Comparison of ENCODE assay signal across 28 cellular contexts in the genomic region with DNA sequence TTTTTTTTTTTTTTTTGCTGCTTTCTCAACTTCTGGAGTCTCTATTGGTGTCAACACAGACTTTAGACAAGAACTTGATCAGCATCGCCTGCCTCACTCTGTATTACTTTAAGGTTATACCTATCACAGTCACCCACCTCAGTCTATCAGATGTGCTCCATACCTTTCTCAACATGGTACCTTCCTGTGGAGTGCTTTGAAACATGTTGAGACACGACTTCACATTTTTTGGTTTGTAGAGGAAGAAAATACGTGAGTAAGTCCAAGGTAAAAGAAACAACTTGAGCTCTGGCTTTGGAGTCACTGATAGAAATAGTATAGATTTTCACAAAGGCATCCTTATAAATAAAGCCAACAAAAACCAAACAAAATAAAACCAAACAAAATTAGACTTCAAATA.
"Had no signal": no experiment of that assay in that cellular context is flagged by ENCODE, and none has a peak within 500 bp of the region (broad histone marks: within the 10 kb centered on the region; RNA-seq: fewer than 3 reads in every experiment).

No MANE protein-coding gene starts in this region.

- H3K9me3 ChIP-seq: gastrocnemius medialis, lower lobe of right lung, neutrophil, sigmoid colon, testis, tibial artery had no signal

- H3K4me3 ChIP-seq: coronary artery, gastrocnemius medialis, lower lobe of right lung, sigmoid colon, testis, tibial artery had no signal

- DNase-seq: dermis blood vessel endothelial cell; effector memory CD8-positive, alpha-beta T cell; gastrocnemius medialis; head of caudate nucleus; hippocampal formation; islet precursor cell; kidney glomerular epithelial cell; left colon; left ventricle myocardium superior; lower lobe of right lung; naive B cell; sigmoid colon; stimulated activated CD4-positive, alpha-beta T cell treated with anti-CD3 and anti-CD28 coated beads, Interleukin-2, amount 100 ng/mL, for 24 hours; stimulated activated CD4-positive, alpha-beta T cell treated with anti-CD3 and anti-CD28 coated beads, Interleukin-4, amount 100 ng/mL, for 24 hours; stimulated activated naive CD8-positive, alpha-beta T cell treated with anti-CD3 and anti-CD28 coated beads, Interleukin-15, Interleukin-2, amounts not matched to agents 100 U/mL and 50 U/mL, for 24 hours; substantia nigra; testis; tibial artery had no signal

- H3K4me1 ChIP-seq: gastrocnemius medialis, lower lobe of right lung, parathyroid adenoma, testis had no signal

- H3K4me1 Mint-ChIP-seq: central memory CD8-positive, alpha-beta T cell; memory B cell; naive B cell; stimulated activated effector memory CD8-positive, alpha-beta T cell treated with anti-CD3 and anti-CD28 coated beads, Interleukin-12 subunit alpha, Interleukin-12 subunit beta, amount 100 ng/mL, for 72 hours had no signal

- H3K36me3 ChIP-seq: gastrocnemius medialis, lower lobe of right lung, neutrophil, sigmoid colon, tibial artery had no signal

- H3K9me3 Mint-ChIP-seq: central memory CD8-positive, alpha-beta T cell; effector memory CD8-positive, alpha-beta T cell; memory B cell; stimulated activated effector memory CD8-positive, alpha-beta T cell treated with anti-CD3 and anti-CD28 coated beads, Interleukin-12 subunit alpha, Interleukin-12 subunit beta, amount 100 ng/mL, for 72 hours; type B pancreatic cell had no signal

- H3K27me3 ChIP-seq: gastrocnemius medialis, neutrophil, sigmoid colon, testis, tibial artery had no signal

- H3K36me3 Mint-ChIP-seq: stimulated activated effector memory CD8-positive, alpha-beta T cell treated with anti-CD3 and anti-CD28 coated beads, Interleukin-12 subunit alpha, Interleukin-12 subunit beta, amount 100 ng/mL, for 72 hours; type B pancreatic cell had no signal

- H3K27ac Mint-ChIP-seq: effector memory CD8-positive, alpha-beta T cell; memory B cell; naive B cell; natural killer cell treated with Interleukin-12 subunit alpha and Interleukin-12 subunit beta and Interleukin-15 and Interleukin-18, amount 100 ng/mL, for 72 hours; progenitor cell of endocrine pancreas; stimulated activated effector memory CD8-positive, alpha-beta T cell treated with anti-CD3 and anti-CD28 coated beads, Interleukin-12 subunit alpha, Interleukin-12 subunit beta, amount 100 ng/mL, for 72 hours; type B pancreatic cell had no signal

- ATAC-seq: effector memory CD8-positive, alpha-beta T cell; left colon; natural killer cell treated with Interleukin-12 subunit alpha and Interleukin-12 subunit beta and Interleukin-15 and Interleukin-18, amount 100 ng/mL, for 72 hours; stimulated activated effector memory CD8-positive, alpha-beta T cell treated with anti-CD3 and anti-CD28 coated beads, Interleukin-12 subunit alpha, Interleukin-12 subunit beta, amount 100 ng/mL, for 72 hours; stimulated activated naive CD8-positive, alpha-beta T cell treated with anti-CD3 and anti-CD28 coated beads, Interleukin-15, Interleukin-2, amounts not matched to agents 100 U/mL and 50 U/mL, for 24 hours had no signal

- H3K4me3 Mint-ChIP-seq: central memory CD8-positive, alpha-beta T cell; effector memory CD8-positive, alpha-beta T cell; memory B cell; naive B cell; natural killer cell treated with Interleukin-12 subunit alpha and Interleukin-12 subunit beta and Interleukin-15 and Interleukin-18, amount 100 ng/mL, for 72 hours; neural crest cell; stimulated activated effector memory CD8-positive, alpha-beta T cell treated with anti-CD3 and anti-CD28 coated beads, Interleukin-12 subunit alpha, Interleukin-12 subunit beta, amount 100 ng/mL, for 72 hours; type B pancreatic cell had no signal

- H3K27ac ChIP-seq: coronary artery, gastrocnemius medialis, lower lobe of right lung, neutrophil, parathyroid adenoma, sigmoid colon, testis, tibial artery had no signal

- H3K27me3 Mint-ChIP-seq: naive B cell, type B pancreatic cell had no signal
